In genomic region chr11:71433648-71434450, GRCh38 we compare ENCODE assay signal across 14 cellular contexts. TPM values are rescaled to one million over a fixed set of nuclear protein-coding genes. Genes with fewer than 3 reads are reported as not detected.
DNase-seq lines count a peak whose midpoint lies in the region; ATAC-seq and TF ChIP-seq lines count a peak whose summit lies in the region.
"Had no signal": no experiment of that assay in that cellular context is flagged by ENCODE, and none has a peak within 500 bp of the region (broad histone marks: within the 10 kb centered on the region; RNA-seq: fewer than 3 reads in every experiment).

No MANE protein-coding gene starts in this region.

- H3K4me3 ChIP-seq in esophagus squamous epithelium (no peak overlapping the region), mucosa of descending colon (no peak overlapping the region), aorta (ENCODE audit: low read length in 2 of 2) (no peak overlapping the region)
- H3K4me3 ChIP-seq: coronary artery, sigmoid colon had no signal

- intact Hi-C loops in esophagus squamous epithelium (cut with DNase I) (no loop called here), mucosa of descending colon (cut with DNase I, micrococcal nuclease) (no loop called here), aorta (cut with DNase I) (no loop called here)

- peaks cover 0 to 2% of the 10 kb centered on the region in 2 donors for H3K27me3 Mint-ChIP-seq in T-cell
- H3K27me3 Mint-ChIP-seq: activated B cell treated with CpG ODN at 0.5 μM for 24 hours had no signal

- no peak for TF ChIP-seq CTCF in esophagus squamous epithelium (IDR thresholded peaks at IDR 0.05)
- no peak for TF ChIP-seq CTCF in mucosa of descending colon (IDR thresholded peaks at IDR 0.05)

- H3K27me3 ChIP-seq in esophagus squamous epithelium (peaks cover 0 to 12% (median 0%) of the 10 kb centered on the region in 4 donors), aorta (ENCODE audit: control insufficient read depth in 1 of 2, insufficient read depth in 2 of 2, low read length in 1 of 2) (no peaks in the 10 kb centered on the region)
- H3K27me3 ChIP-seq: sigmoid colon had no signal

- H3K27ac ChIP-seq in esophagus squamous epithelium (peak overlapping the region in 3 of 4 donors; percentile 36 to 61 (median 41)), aorta (ENCODE audit: low read depth in 1 of 2, low read length in 2 of 2) (no peak overlapping the region)

- no peak overlapping the region for H3K4me3 Mint-ChIP-seq in T-cell
- H3K4me3 Mint-ChIP-seq: activated B cell treated with CpG ODN at 0.5 μM for 24 hours had no signal

- peak; percentile 92 for ATAC-seq in mucosa of descending colon
- peak; percentile 65 for ATAC-seq in aorta (ENCODE audit: low FRiP score)
- no peak for ATAC-seq in T-cell (replicated peaks in 1 of 4)
- no peak for ATAC-seq in HG03342 (IDR thresholded peaks at IDR 0.05; ENCODE audit: unreplicated experiment)

- peaks cover 7 to 22% (median 8%) of the 10 kb centered on the region in 3 donors for H3K4me1 ChIP-seq in esophagus squamous epithelium
- H3K4me1 ChIP-seq in mucosa of descending colon (ENCODE audit: low read depth): peaks cover 12% of the 10 kb centered on the region
- no peaks in the 10 kb centered on the region for H3K4me1 ChIP-seq in aorta (ENCODE audit: control insufficient read depth in 1 of 2, insufficient read depth in 2 of 2, low read length in 2 of 2)
- H3K4me1 ChIP-seq: sigmoid colon had no signal

- no peaks in the 10 kb centered on the region for H3K4me1 Mint-ChIP-seq in T-cell
- H3K4me1 Mint-ChIP-seq: activated B cell treated with CpG ODN at 0.5 μM for 24 hours had no signal

- TF ChIP-seq POLR2A in esophagus squamous epithelium (IDR thresholded peaks at IDR 0.05): no peak

- H3K36me3 ChIP-seq in esophagus squamous epithelium (peaks cover 0 to 43% (median 7%) of the 10 kb centered on the region in 3 donors), mucosa of descending colon (ENCODE audit: low read depth) (no peaks in the 10 kb centered on the region), aorta (ENCODE audit: control insufficient read depth in 1 of 2, insufficient read depth in 2 of 2, low read length in 1 of 2) (peaks cover 0 to 3% of the 10 kb centered on the region in 2 donors)

- DNase-seq in activated effector memory CD4-positive, alpha-beta T cell treated with anti-CD3 and anti-CD28 coated beads, Interleukin-2, amount 50 U/mL, for 16 hours: peak; percentile 53
- DNase-seq in activated effector memory CD4-positive, alpha-beta T cell treated with Interleukin-2 at 50 U/mL for 16 hours: no peak
- DNase-seq in esophagus squamous epithelium (lab: John Stamatoyannopoulos, UW) (no peak), mucosa of descending colon (peak in 2 of 3 donors; percentile 64 to 74), aorta (peak in 1 of 2 donors; percentile 80), T-cell (no peak), NCI-H146 treated with DMSO at 0.1 percent for 48 hours (lab: John Stamatoyannopoulos, UW; ENCODE audit: unreplicated experiment) (no peak)
- DNase-seq: activated B cell treated with CpG ODN at 0.5 μM for 24 hours, DMS53, mesendoderm, NCI-H187 treated with DMSO at 0.1 percent for 48 hours, sigmoid colon had no signal

- H3K27ac Mint-ChIP-seq in T-cell: no peak overlapping the region
- H3K27ac Mint-ChIP-seq: activated B cell treated with CpG ODN at 0.5 μM for 24 hours had no signal

- POLR2A ChIA-PET in T-cell (lab: Charles Lee): interaction anchor here in 1 of 2 donors (0.5 kb wide), 1 partner anchor 1314 kb away, joined by 4 read pairs; no protein-coding TSS in a partner anchor

- no peaks in the 10 kb centered on the region for H3K9me3 Mint-ChIP-seq in T-cell
- H3K9me3 Mint-ChIP-seq: activated B cell treated with CpG ODN at 0.5 μM for 24 hours had no signal

- peaks cover 21% of the 10 kb centered on the region for H3K36me3 Mint-ChIP-seq in T-cell

- CTCF ChIA-PET in T-cell (lab: Charles Lee): no interaction called here

- WGBS in esophagus squamous epithelium, 2 donors: 45 to 46% methylated on average over 6 to 12 of the region's 19 CpGs
- 92% methylated on average over 19 of the region's 19 CpGs for WGBS in aorta, 2 donors

- H3K9me3 ChIP-seq in esophagus squamous epithelium (no peaks in the 10 kb centered on the region), mucosa of descending colon (no peaks in the 10 kb centered on the region), aorta (ENCODE audit: control insufficient read depth, low read length) (no peaks in the 10 kb centered on the region)
- H3K9me3 ChIP-seq: sigmoid colon had no signal

RNA-seq across cellular contexts. Expression of gene DHCR7, which starts 14.3 kb away (rescaled TPM):
- 10 to 100 TPM; 22.5 to 86.1 (median 36.5) TPM for total RNA-seq in esophagus squamous epithelium
- 10 to 100 TPM; 26.5 to 68.6 (median 62.3) TPM for total RNA-seq in mucosa of descending colon
- total RNA-seq in aorta: 10 to 100 TPM; 22.0 to 27.8 TPM
- 1 to 10 TPM; 4.2 to 4.3 TPM for polyA plus RNA-seq in aorta
- 10 to 100 TPM; 17.8 to 22.6 (median 21.1) TPM for total RNA-seq in T-cell

RNA-seq across cellular contexts. Expression of gene NADSYN1, which starts 19.2 kb away (rescaled TPM):
- total RNA-seq in esophagus squamous epithelium (10 to 100 TPM; 62.0 to 81.3 (median 71.7) TPM), mucosa of descending colon (100 to 1,000 TPM; 112 to 210 (median 141) TPM), aorta (10 to 100 TPM; 52.1 to 88.3 TPM), T-cell (100 to 1,000 TPM; 125 to 190 (median 162) TPM)
- polyA plus RNA-seq in aorta: 100 to 1,000 TPM in 1 of 2 donors, 10 to 100 TPM in 1; 22.7 to 137 TPM

Comparison
In these comparisons a context has a peak if more than half of its experiments do, and no peak if none do; other contexts are left out.
1. DNase-seq: peak in activated effector memory CD4-positive, alpha-beta T cell treated with anti-CD3 and anti-CD28 coated beads, Interleukin-2, amount 50 U/mL, for 16 hours (single experiment) and mucosa of descending colon (2 of 3); none in activated effector memory CD4-positive, alpha-beta T cell treated with Interleukin-2 at 50 U/mL for 16 hours (single experiment), esophagus squamous epithelium (single experiment), T-cell (0 of 34) and NCI-H146 treated with DMSO at 0.1 percent for 48 hours (single experiment).
2. H3K27ac ChIP-seq: peak in esophagus squamous epithelium (3 of 4); none in aorta (0 of 2).
3. ATAC-seq: peak in mucosa of descending colon (single experiment) and aorta (single experiment); none in T-cell (0 of 4) and HG03342 (single experiment).